In the genomic region with DNA sequence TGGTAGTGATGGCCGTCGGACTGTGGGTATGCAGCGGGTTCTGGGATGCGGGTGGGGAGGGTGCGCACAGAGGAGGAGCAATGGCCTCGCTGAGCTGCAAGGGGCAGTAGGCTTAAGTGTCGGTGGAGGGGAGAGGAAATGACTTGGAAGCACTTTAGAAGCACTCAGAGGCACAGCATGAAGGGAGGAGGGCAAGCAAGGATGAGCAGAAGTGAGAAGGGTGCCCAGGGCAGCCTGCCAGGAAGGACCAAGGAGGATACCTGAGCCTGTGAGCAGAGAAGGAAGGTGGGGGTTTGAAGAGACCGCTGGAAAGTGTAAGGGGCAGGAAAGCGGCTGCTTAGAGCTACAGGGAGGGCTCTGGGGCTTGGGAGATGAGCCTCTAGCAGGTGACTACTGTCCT, we compare ENCODE assay signal across 1 cellular context.
TF ChIP-seq lines count a peak whose summit lies in the region.

No MANE protein-coding gene starts in this region.

TF ChIP-seq in H1, 55 proteins besides CTCF, POLR2A, EP300 and RAD21:
- TF ChIP-seq CHD1 (IDR thresholded peaks at IDR 0.05; ENCODE audit: low read depth, low read length) (no peak), TCF12 (IDR thresholded peaks at IDR 0.05; ENCODE audit: low read depth, low read length) (no peak), SIN3A (conservative IDR thresholded peaks at IDR 0.05 in 1 of 2, IDR thresholded peaks at IDR 0.05 in 1 of 2; ENCODE audit: low read depth in 1 of 2, low read length in 2 of 2) (no peak), RFX5 (IDR thresholded peaks at IDR 0.05; ENCODE audit: borderline replicate concordance, low read depth, low read length) (no peak), ZNF274 (IDR thresholded peaks at IDR 0.05; ENCODE audit: borderline replicate concordance, extremely low read depth, low read length) (no peak), KDM5A (IDR thresholded peaks at IDR 0.05; ENCODE audit: low read length) (no peak), EZH2 (IDR thresholded peaks at IDR 0.05; ENCODE audit: low read depth, low read length, severe bottlenecking) (no peak), SP1 (IDR thresholded peaks at IDR 0.05; ENCODE audit: low read depth, low read length) (no peak), RNF2 (IDR thresholded peaks at IDR 0.05; ENCODE audit: borderline replicate concordance, low read depth, low read length, missing control alignments, poor library complexity, severe bottlenecking) (no peak), POLR2AphosphoS5 (IDR thresholded peaks at IDR 0.05; ENCODE audit: low read depth, low read length) (no peak), JUND (IDR thresholded peaks at IDR 0.05; ENCODE audit: low read length) (no peak)
